Comparison of ENCODE assay signal across 9 cellular contexts in genomic region chr12:24754690-24755638, GRCh38.
DNase-seq lines count a peak whose midpoint lies in the region; ATAC-seq and TF ChIP-seq lines count a peak whose summit lies in the region.
"Had no signal": no experiment of that assay in that cellular context is flagged by ENCODE, and none has a peak within 500 bp of the region (broad histone marks: within the 10 kb centered on the region; RNA-seq: fewer than 3 reads in every experiment).

No MANE protein-coding gene starts in this region.

- no peaks in the 10 kb centered on the region for H3K36me3 ChIP-seq in lower lobe of right lung
- H3K36me3 ChIP-seq in adrenal gland (replicated peaks in 1 of 2): no peaks in the 10 kb centered on the region

- TF ChIP-seq POLR2A in adrenal gland (IDR thresholded peaks at IDR 0.05): no peak

- ATAC-seq in lower lobe of right lung: peak; percentile 94 to 96

- H3K27me3 ChIP-seq in lower lobe of right lung (ENCODE audit: low read depth): no peaks in the 10 kb centered on the region
- H3K27me3 ChIP-seq in adrenal gland: no peaks in the 10 kb centered on the region

- H3K4me3 ChIP-seq in astrocyte of the cerebellum (ENCODE audit: low read depth, low read length) (no peak overlapping the region), lower lobe of right lung (no peak overlapping the region), adrenal gland (no peak overlapping the region)

- TF ChIP-seq CTCF in astrocyte of the cerebellum (IDR thresholded peaks at IDR 0.05; ENCODE audit: low read depth, low read length, missing control alignments) (no peak), lower lobe of right lung (IDR thresholded peaks at IDR 0.05) (no peak), adrenal gland (IDR thresholded peaks at IDR 0.05) (no peak)

- H3K27ac ChIP-seq in lower lobe of right lung (peak overlapping the region; percentile 57), adrenal gland (no peak overlapping the region)

- in situ Hi-C loops in astrocyte of the cerebellum (cut with HindIII; ENCODE audit: low sequenced_read_pairs): no loop called here

- WGBS in adrenal gland, 4 donors: 69 to 74% (median 72%) methylated on average over 7 of the region's 7 CpGs

- intact Hi-C loops in lower lobe of right lung (cut with DNase I) (no loop called here), adrenal gland (cut with DNase I) (no loop called here)

- no peaks in the 10 kb centered on the region for H3K9me3 ChIP-seq in lower lobe of right lung
- H3K9me3 ChIP-seq in adrenal gland (replicated peaks in 1 of 3): no peaks in the 10 kb centered on the region

- DNase-seq in AG08396 (ENCODE audit: low spot score) (peak; percentile 48), HPDE6-E6E7 (ENCODE audit: extremely low spot score) (peak; percentile 61), astrocyte of the cerebellum (ENCODE audit: low read depth) (peak; percentile 84), lower lobe of right lung (no peak), adrenal gland (no peak), dermis blood vessel endothelial cell (no peak), NCI-H526 (lab: John Stamatoyannopoulos, UW) (no peak), COLO668 (lab: John Stamatoyannopoulos, UW; ENCODE audit: unreplicated experiment) (no peak)
- DNase-seq: activated CD4-positive, alpha-beta T cell treated with anti-CD3 and anti-CD28 coated beads, Interleukin-2, amount 50 U/mL, for 48 hours had no signal

- H3K4me1 ChIP-seq in lower lobe of right lung: no peaks in the 10 kb centered on the region
- H3K4me1 ChIP-seq in adrenal gland (replicated peaks in 1 of 2): no peaks in the 10 kb centered on the region

Comparison
In these comparisons a context has a peak if more than half of its experiments do, and no peak if none do; other contexts are left out.
1. DNase-seq: peak in AG08396 (single experiment), HPDE6-E6E7 (single experiment) and astrocyte of the cerebellum (single experiment); none in lower lobe of right lung (single experiment), adrenal gland (0 of 7), dermis blood vessel endothelial cell (single experiment), NCI-H526 (0 of 2) and COLO668 (single experiment).